ENCODE assay signal across 9 cellular contexts in genomic region chr5:154214236-154215106, GRCh38. TPM values are rescaled to one million over a fixed set of nuclear protein-coding genes. Genes with fewer than 3 reads are reported as not detected.
DNase-seq lines count a peak whose midpoint lies in the region; ATAC-seq and TF ChIP-seq lines count a peak whose summit lies in the region.
"Had no signal": no experiment of that assay in that cellular context is flagged by ENCODE, and none has a peak within 500 bp of the region (broad histone marks: within the 10 kb centered on the region; RNA-seq: fewer than 3 reads in every experiment).

No MANE protein-coding gene starts in this region.

- no peaks in the 10 kb centered on the region for H3K9me3 ChIP-seq in thyroid gland
- H3K9me3 ChIP-seq: thoracic aorta had no signal

- DNase-seq in activated T-cell treated with anti-CD3 and anti-CD28 coated beads, Interleukin-2, amount 50 U/mL, for 24 hours, result no peak
- DNase-seq in activated T-cell treated with anti-CD3 and anti-CD28 coated beads for 4 hours (no peak), osteocyte (ENCODE audit: extremely low spot score, unreplicated experiment) (no peak), thyroid gland (no peak), NCI-H187 (lab: John Stamatoyannopoulos, UW) (no peak), GDM1 (lab: John Stamatoyannopoulos, UW) (no peak)
- DNase-seq in activated CD4-positive, alpha-beta memory T cell treated with anti-CD3 and anti-CD28 coated beads, Interleukin-2, amount 10 ng/mL, durations not matched to agents 7 days and 5 days, result no peak

- no peaks in the 10 kb centered on the region for H3K36me3 ChIP-seq in thyroid gland
- H3K36me3 ChIP-seq: thoracic aorta had no signal

- CTCF ChIA-PET in activated CD4-positive, alpha-beta memory T cell treated with anti-CD3 and anti-CD28 coated beads, Interleukin-2, amount 10 ng/mL, durations not matched to agents 7 days and 5 days (lab: Charles Lee), result interaction anchor here (1.1 kb wide), 1 partner anchor 22 kb away, joined by 3 read pairs; no protein-coding TSS in a partner anchor

- no peak for TF ChIP-seq CTCF in osteocyte (IDR thresholded peaks at IDR 0.05)
- TF ChIP-seq CTCF in thyroid gland (IDR thresholded peaks at IDR 0.05), result no peak

- no peak overlapping the region for H3K4me3 ChIP-seq in thyroid gland (replicated peaks in 1 of 3)
- H3K4me3 ChIP-seq: thoracic aorta had no signal

- peak overlapping the region in 1 of 3 donors; percentile 9 for H3K27ac ChIP-seq in thyroid gland
- H3K27ac ChIP-seq: thoracic aorta had no signal

- WGBS in thyroid gland, 2 donors, result 61 to 73% methylated on average over 5 of the region's 5 CpGs

- POLR2A ChIA-PET in activated CD4-positive, alpha-beta memory T cell treated with anti-CD3 and anti-CD28 coated beads, Interleukin-2, amount 10 ng/mL, durations not matched to agents 7 days and 5 days (lab: Charles Lee), result interaction anchor here (0.8 to 1.0 kb wide), 2 partner anchors 17 to 21 kb away, joined by 3 read pairs; no protein-coding TSS in a partner anchor

- peak; percentile 76 for ATAC-seq in HG02981 (IDR thresholded peaks at IDR 0.05; ENCODE audit: unreplicated experiment)

- peaks cover 0 to 8% of the 10 kb centered on the region in 2 donors for H3K4me1 ChIP-seq in thyroid gland

- intact Hi-C loops in thyroid gland (cut with DNase I), result no loop called here

- H3K27me3 ChIP-seq in thyroid gland, result no peaks in the 10 kb centered on the region

- no peaks in the 10 kb centered on the region for H3K27me3 Mint-ChIP-seq in activated T-cell treated with anti-CD3 and anti-CD28 coated beads, Interleukin-2, amount 50 U/mL, for 24 hours
- H3K27me3 Mint-ChIP-seq in activated CD4-positive, alpha-beta memory T cell treated with anti-CD3 and anti-CD28 coated beads, Interleukin-2, amount 10 ng/mL, durations not matched to agents 7 days and 5 days, result no peaks in the 10 kb centered on the region
- H3K27me3 Mint-ChIP-seq in osteocyte (ENCODE audit: unreplicated experiment), result no peaks in the 10 kb centered on the region

- H3K4me1 Mint-ChIP-seq in activated T-cell treated with anti-CD3 and anti-CD28 coated beads, Interleukin-2, amount 50 U/mL, for 24 hours (ENCODE audit: low read depth), result peaks cover 73% of the 10 kb centered on the region
- H3K4me1 Mint-ChIP-seq in activated CD4-positive, alpha-beta memory T cell treated with anti-CD3 and anti-CD28 coated beads, Interleukin-2, amount 10 ng/mL, durations not matched to agents 7 days and 5 days, result peaks cover 60% of the 10 kb centered on the region
- H3K4me1 Mint-ChIP-seq in osteocyte (ENCODE audit: unreplicated experiment), result peaks cover 57% of the 10 kb centered on the region

- H3K36me3 Mint-ChIP-seq in activated T-cell treated with anti-CD3 and anti-CD28 coated beads, Interleukin-2, amount 50 U/mL, for 24 hours (ENCODE audit: low read depth), result peaks cover 53% of the 10 kb centered on the region
- peaks cover 33% of the 10 kb centered on the region for H3K36me3 Mint-ChIP-seq in activated CD4-positive, alpha-beta memory T cell treated with anti-CD3 and anti-CD28 coated beads, Interleukin-2, amount 10 ng/mL, durations not matched to agents 7 days and 5 days (ENCODE audit: low read depth)
- peaks cover 28% of the 10 kb centered on the region for H3K36me3 Mint-ChIP-seq in osteocyte (ENCODE audit: unreplicated experiment)

- no peak for TF ChIP-seq POLR2A in thyroid gland (IDR thresholded peaks at IDR 0.05)

- H3K9me3 Mint-ChIP-seq in activated T-cell treated with anti-CD3 and anti-CD28 coated beads, Interleukin-2, amount 50 U/mL, for 24 hours, result no peaks in the 10 kb centered on the region
- H3K9me3 Mint-ChIP-seq in activated CD4-positive, alpha-beta memory T cell treated with anti-CD3 and anti-CD28 coated beads, Interleukin-2, amount 10 ng/mL, durations not matched to agents 7 days and 5 days, result no peaks in the 10 kb centered on the region
- H3K9me3 Mint-ChIP-seq in osteocyte (ENCODE audit: unreplicated experiment), result no peaks in the 10 kb centered on the region

- peak overlapping the region; percentile 94 for H3K27ac Mint-ChIP-seq in activated T-cell treated with anti-CD3 and anti-CD28 coated beads, Interleukin-2, amount 50 U/mL, for 24 hours
- peak overlapping the region; percentile 47 for H3K27ac Mint-ChIP-seq in activated CD4-positive, alpha-beta memory T cell treated with anti-CD3 and anti-CD28 coated beads, Interleukin-2, amount 10 ng/mL, durations not matched to agents 7 days and 5 days
- peak overlapping the region; percentile 67 for H3K27ac Mint-ChIP-seq in osteocyte (ENCODE audit: unreplicated experiment)

- peak overlapping the region; percentile 72 for H3K4me3 Mint-ChIP-seq in activated T-cell treated with anti-CD3 and anti-CD28 coated beads, Interleukin-2, amount 50 U/mL, for 24 hours
- H3K4me3 Mint-ChIP-seq in activated CD4-positive, alpha-beta memory T cell treated with anti-CD3 and anti-CD28 coated beads, Interleukin-2, amount 10 ng/mL, durations not matched to agents 7 days and 5 days, result no peak overlapping the region
- no peak overlapping the region for H3K4me3 Mint-ChIP-seq in osteocyte (ENCODE audit: unreplicated experiment)

RNA-seq across cellular contexts. Expression of gene GALNT10, which starts 23.9 kb away (rescaled TPM):
- 10 to 100 TPM; 38.6 to 40.4 TPM for total RNA-seq in activated CD4-positive, alpha-beta memory T cell treated with anti-CD3 and anti-CD28 coated beads, Interleukin-2, amount 10 ng/mL, durations not matched to agents 7 days and 5 days
- 174 and 178 TPM in 2 replicates for total RNA-seq in osteocyte
- 10 to 100 TPM; 33.3 to 69.6 (median 58.1) TPM for total RNA-seq in thyroid gland
